ENCODE assay signal across 12 cellular contexts in the genomic region with DNA sequence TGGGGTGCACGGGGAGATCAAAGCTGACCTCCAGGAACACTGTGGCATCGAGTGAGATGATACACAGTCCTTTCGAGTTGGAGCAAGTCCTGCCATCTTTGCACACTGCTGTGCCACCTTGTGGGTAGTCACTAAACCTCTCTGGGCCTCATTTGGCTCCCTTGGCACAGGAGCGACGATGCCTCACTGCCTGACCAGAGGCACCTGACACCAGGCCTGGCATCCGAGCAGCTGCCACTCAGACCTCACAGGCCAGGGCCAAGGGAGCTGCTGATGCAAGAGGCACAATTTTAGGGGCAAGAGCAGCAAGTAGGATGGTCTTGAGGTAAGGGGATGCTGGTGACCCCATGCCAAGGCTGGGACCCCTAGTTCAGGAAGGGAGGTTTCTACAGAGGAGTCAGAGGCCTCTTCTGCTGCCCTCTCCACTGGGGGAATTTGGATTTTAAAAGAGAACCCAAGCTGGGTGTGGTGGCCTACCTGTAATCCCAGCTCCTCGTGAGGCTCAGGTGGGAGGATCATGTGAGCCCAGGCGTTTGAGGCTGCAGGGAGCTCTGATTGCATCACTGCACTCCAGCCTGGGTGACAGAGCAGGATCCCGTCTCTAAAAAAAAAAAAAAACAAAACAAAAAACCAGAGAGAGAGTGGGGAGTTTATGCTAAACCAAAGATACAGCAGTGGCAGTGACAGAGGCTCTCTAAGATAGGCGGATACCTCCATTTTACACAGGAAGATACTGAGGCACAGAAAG. TPM values are rescaled to one million over a fixed set of nuclear protein-coding genes. Genes with fewer than 3 reads are reported as not detected.
DNase-seq lines count a peak whose midpoint lies in the region; ATAC-seq, FAIRE-seq and TF ChIP-seq lines count a peak whose summit lies in the region.
"Had no signal": no experiment of that assay in that cellular context is flagged by ENCODE, and none has a peak within 500 bp of the region (broad histone marks: within the 10 kb centered on the region; RNA-seq: fewer than 3 reads in every experiment).

No MANE protein-coding gene starts in this region.

- CTCF ChIA-PET in A549 (lab: Yijun Ruan, JAX), result interaction anchor here (0.6 to 12.2 kb wide), 10 partner anchors 9 to 547 kb away, joined by 3 to 100 read pairs (median 4); no protein-coding TSS in a partner anchor
- CTCF ChIA-PET in IMR-90 (lab: Yijun Ruan, JAX), result interaction anchor here (1.3 kb wide), 1 partner anchor 46 kb away, joined by 5 read pairs; no protein-coding TSS in a partner anchor

- dilution Hi-C loops in IMR-90 (cut with HindIII; ENCODE audit: low sequenced_read_pairs, unreplicated experiment), result no loop called here

- peak overlapping the region; percentile 59 for H3K4me2 ChIP-seq in A549
- H3K4me2 ChIP-seq in IMR-90 (ENCODE audit: low read depth, low read length), result no peak overlapping the region

- DNase-seq in A549 (ENCODE audit: low read depth in 1 of 2, low spot score in 1 of 2) (no peak), IMR-90 (no peak), epithelial cell of esophagus (ENCODE audit: low read depth) (peak; percentile 87), pancreas (peak in 3 of 6 donors; percentile 60 to 65 (median 62)), NCI-H187 treated with DMSO at 0.1 percent for 48 hours (lab: John Stamatoyannopoulos, UW) (no peak), hypothalamus (lab: John Stamatoyannopoulos, UW) (no peak)
- DNase-seq: activated T-cell treated with anti-CD3 and anti-CD28 coated beads, Interleukin-2, amount 50 U/mL, for 4 hours; AML-193; MV-4-11; SJCRH30 had no signal

- FAIRE-seq in A549 (lab: Jason Lieb, UNC), result no peak
- FAIRE-seq in pancreas (lab: Jason Lieb, UNC), result no peak

- H3K9me3 ChIP-seq in A549 (no peaks in the 10 kb centered on the region), IMR-90 (ENCODE audit: control insufficient read depth, insufficient read depth, low read length) (no peaks in the 10 kb centered on the region), pancreas (no peaks in the 10 kb centered on the region)
- H3K9me3 ChIP-seq: SJCRH30 had no signal

- intact Hi-C loops in IMR-90 (cut with micrococcal nuclease), result no loop called here
- intact Hi-C loops in pancreas (cut with DNase I), result no loop called here

- H4K8ac ChIP-seq in IMR-90 (ENCODE audit: low read depth in 2 of 2, low read length in 2 of 2), result no peak overlapping the region

- no peaks in the 10 kb centered on the region for H3K79me1 ChIP-seq in IMR-90 (ENCODE audit: low read depth in 1 of 2, low read length in 2 of 2)

- H4K5ac ChIP-seq in IMR-90 (ENCODE audit: low read depth, low read length), result no peak overlapping the region

- WGBS in A549 (ENCODE audit: missing lambda C conversion rate), result 55% methylated on average over 10 of the region's 10 CpGs
- 100% methylated on average over 3 of the region's 10 CpGs; no CpG with 5 or more reads in 1 of the 2 experiments for WGBS in IMR-90 (ENCODE audit: extremely low coverage in 2 of 2, insufficient read length in 1 of 2), 2 experiments
- 31 to 41% methylated on average over 10 of the region's 10 CpGs for WGBS in pancreas, 2 donors

- in situ Hi-C loops in IMR-90 (cut with MboI; ENCODE audit: low sequenced_read_pairs), result no loop called here

- no peak overlapping the region for H3K4me3 ChIP-seq in A549
- H3K4me3 ChIP-seq in IMR-90 (ENCODE audit: insufficient read depth, low read depth, low read length), result no peak overlapping the region
- H3K4me3 ChIP-seq in epithelial cell of esophagus (ENCODE audit: low read length), result peak overlapping the region; percentile 69
- peak overlapping the region in 2 of 4 donors; percentile 63 to 66 for H3K4me3 ChIP-seq in pancreas
- H3K4me3 ChIP-seq: SJCRH30 had no signal

- no peak for TF ChIP-seq CTCF in A549 (IDR thresholded peaks at IDR 0.05)
- TF ChIP-seq CTCF in IMR-90 (conservative IDR thresholded peaks at IDR 0.05; ENCODE audit: low read depth, low read length), result no peak
- TF ChIP-seq CTCF in epithelial cell of esophagus (IDR thresholded peaks at IDR 0.05; ENCODE audit: insufficient read depth, low read depth, low read length, missing control alignments), result no peak
- TF ChIP-seq CTCF in pancreas (IDR thresholded peaks at IDR 0.05), result no peak

- no peak overlapping the region for H2BK15ac ChIP-seq in IMR-90 (ENCODE audit: low read depth, low read length)

- POLR2A ChIA-PET in A549 (lab: Yijun Ruan, JAX) (interaction anchor here (0.7 to 1.0 kb wide), 2 partner anchors 114 to 309 kb away, joined by 3 to 5 read pairs; partner anchors contain the start of gene KATNB1), IMR-90 (lab: Charles Lee; ENCODE audit: unreplicated experiment) (no interaction called here)

- 0 out of 2 replicates have a peak overlapping the region, but pooled peaks have one; percentile 40 for H2AK5ac ChIP-seq in IMR-90 (ENCODE audit: low read depth, low read length)

- TF ChIP-seq RAD21 in A549 (conservative IDR thresholded peaks at IDR 0.05 in 1 of 2, IDR thresholded peaks at IDR 0.05 in 1 of 2), result no peak
- TF ChIP-seq RAD21 in IMR-90 (IDR thresholded peaks at IDR 0.05; ENCODE audit: low read length), result no peak

- peak; percentile 3; a peak in 3 of 6 replicates for ATAC-seq in A549
- no peak for ATAC-seq in IMR-90 (ENCODE audit: low read depth)
- no peak for ATAC-seq in pancreas
- ATAC-seq in GM21717 (IDR thresholded peaks at IDR 0.05; ENCODE audit: unreplicated experiment), result no peak
- ATAC-seq in GM18909 (IDR thresholded peaks at IDR 0.05; ENCODE audit: poor library complexity, unreplicated experiment), result no peak
- ATAC-seq: activated T-cell treated with anti-CD3 and anti-CD28 coated beads, Interleukin-2, amount 50 U/mL, for 4 hours had no signal

- no peak overlapping the region for H3K23ac ChIP-seq in IMR-90 (ENCODE audit: low read depth, low read length)

- H2BK5ac ChIP-seq in IMR-90 (ENCODE audit: low read depth, low read length, poor library complexity, severe bottlenecking), result no peak overlapping the region

- H3K9me1 ChIP-seq in IMR-90 (ENCODE audit: insufficient read depth, low read length), result 0 out of 2 replicates have a peak, but pooled peaks cover 4% of the 10 kb centered on the region

- H2BK120ac ChIP-seq in IMR-90 (ENCODE audit: low read depth, low read length), result no peak overlapping the region

- H3K18ac ChIP-seq in IMR-90 (ENCODE audit: low read depth, low read length), result no peak overlapping the region

- H3K56ac ChIP-seq in IMR-90 (ENCODE audit: extremely low read depth, insufficient read depth, low read length), result no peak overlapping the region

- H3K27me3 ChIP-seq in IMR-90 (ENCODE audit: control insufficient read depth, insufficient read depth, low read length), result no peaks in the 10 kb centered on the region
- no peaks in the 10 kb centered on the region for H3K27me3 ChIP-seq in pancreas

- peaks cover 99% of the 10 kb centered on the region for H3K4me1 ChIP-seq in A549
- peaks cover 19% of the 10 kb centered on the region for H3K4me1 ChIP-seq in IMR-90 (ENCODE audit: control insufficient read depth, insufficient read depth, low read length)
- H3K4me1 ChIP-seq in pancreas, result peaks cover 31 to 44% (median 32%) of the 10 kb centered on the region in 3 donors
- H3K4me1 ChIP-seq: SJCRH30 had no signal

- no peak overlapping the region for H4K91ac ChIP-seq in IMR-90 (ENCODE audit: insufficient read depth, low read depth, low read length)

- H3K14ac ChIP-seq in IMR-90 (replicated peaks; ENCODE audit: low read depth, low read length), result no peak overlapping the region

- H3K36me3 ChIP-seq in IMR-90 (ENCODE audit: control insufficient read depth, insufficient read depth, low read length), result no peaks in the 10 kb centered on the region
- H3K36me3 ChIP-seq in pancreas, result no peaks in the 10 kb centered on the region
- H3K36me3 ChIP-seq: SJCRH30 had no signal

- H2BK20ac ChIP-seq in IMR-90 (ENCODE audit: low read depth, low read length), result no peak overlapping the region

- no TSS peak for BruUV-seq in IMR-90 (replicated peaks; lab: Mats Ljungman, UMichigan)

- no peaks in the 10 kb centered on the region for H4K20me1 ChIP-seq in IMR-90 (ENCODE audit: insufficient read depth, low read length)

- TF ChIP-seq EP300 in A549 (IDR thresholded peaks at IDR 0.05), result no peak; a peak in 1 of 5 replicates

- no peak overlapping the region for H2AFZ ChIP-seq in IMR-90 (replicated peaks; ENCODE audit: low read length, poor library complexity)

- no peak overlapping the region for H2AK9ac ChIP-seq in IMR-90 (replicated peaks; ENCODE audit: low read depth, low read length, poor library complexity)

- H3K27ac ChIP-seq in A549, result peak overlapping the region; percentile 91 to 98
- no peak overlapping the region for H3K27ac ChIP-seq in IMR-90 (ENCODE audit: insufficient read depth, low read length)
- H3K27ac ChIP-seq in pancreas, result peak overlapping the region in 3 of 4 donors; percentile 33 to 95 (median 95)
- H3K27ac ChIP-seq: SJCRH30 had no signal

- no peak overlapping the region for H3K4ac ChIP-seq in IMR-90 (ENCODE audit: low read depth, low read length)

- no peak overlapping the region for H3K9ac ChIP-seq in IMR-90 (ENCODE audit: low read depth, low read length)

- TF ChIP-seq POLR2A in A549 (IDR thresholded peaks at IDR 0.05; ENCODE audit: low read length) (no peak), IMR-90 (IDR thresholded peaks at IDR 0.05; ENCODE audit: low read depth, low read length) (no peak)

TF ChIP-seq in IMR-90, 13 proteins besides CTCF, POLR2A, EP300 and RAD21 (continues in another document):
- peak; percentile 72 for TF ChIP-seq CEBPB (IDR thresholded peaks at IDR 0.05; ENCODE audit: low read depth, low read length)

RNA-seq across cellular contexts. Expression of gene ADGRG1, which starts 6.7 kb away (rescaled TPM):
- 28.3 and 37.7 TPM in 2 replicates for polyA plus RNA-seq in A549 (2011; rRNA removed)
- polyA plus RNA-seq in A549 (2012; cell fraction: cytosol; rRNA removed), result 46.7 and 66.1 TPM in 2 replicates
- polyA plus RNA-seq in A549 (2012; cell fraction: nucleus; rRNA removed), result 102 and 106 TPM in 2 replicates
- polyA plus RNA-seq in A549 (2017; fragmentation: RNase III; extraction: RNeasy Plus Mini Kit Qiagen cat#74134 plus additional on column Dnase treatment), result 91.8 to 142 TPM (median 130 TPM) in 3 replicates
- 31.9 and 33.7 TPM in 2 replicates for polyA minus RNA-seq in A549 (2011; rRNA and poly(A)+ RNA removed)
- 0.83 and 0.90 TPM in 2 replicates for total RNA-seq in IMR-90 (2012; rRNA removed)
- 7.0 and 8.4 TPM in 2 replicates for polyA plus RNA-seq in IMR-90 (2012; rRNA removed)
- polyA plus RNA-seq in IMR-90 (2012; cell fraction: cytosol; rRNA removed), result 7.1 and 9.4 TPM in 2 replicates
- 7.6 and 14.1 TPM in 2 replicates for polyA plus RNA-seq in IMR-90 (2012; cell fraction: nucleus; rRNA removed; ENCODE audit: low replicate concordance)
- total RNA-seq in pancreas, result 100 to 1,000 TPM in 1 of 6 donors, 10 to 100 TPM in 5; 51.3 to 102 (median 94.0) TPM
- 10 to 100 TPM; 36.4 to 47.6 TPM for polyA plus RNA-seq in pancreas

RNA-seq across cellular contexts. Expression of gene ADGRG3, which starts 46.4 kb away (rescaled TPM):
- 0.45 and 0.77 TPM in 2 replicates for polyA plus RNA-seq in A549 (2011; rRNA removed)
- polyA plus RNA-seq in A549 (2012; cell fraction: cytosol; rRNA removed), result 0.17 and 0.22 TPM in 2 replicates
- polyA plus RNA-seq in A549 (2012; cell fraction: nucleus; rRNA removed), result 0.70 and 0.87 TPM in 2 replicates
- 0.17 to 0.34 TPM (median 0.25 TPM) in 3 replicates for polyA plus RNA-seq in A549 (2017; fragmentation: RNase III; extraction: RNeasy Plus Mini Kit Qiagen cat#74134 plus additional on column Dnase treatment)
- 0.41 and 1.2 TPM in 2 replicates for polyA minus RNA-seq in A549 (2011; rRNA and poly(A)+ RNA removed)
- total RNA-seq in IMR-90 (2012; rRNA removed), result not detected in 2 replicates
- not detected in 2 replicates for polyA plus RNA-seq in IMR-90 (2012; rRNA removed)
- not detected in 2 replicates for polyA plus RNA-seq in IMR-90 (2012; cell fraction: cytosol; rRNA removed)
- not detected in 2 replicates for polyA plus RNA-seq in IMR-90 (2012; cell fraction: nucleus; rRNA removed; ENCODE audit: low replicate concordance)
- under 1 TPM; 0.14 to 0.73 (median 0.34) TPM for total RNA-seq in pancreas
- polyA plus RNA-seq in pancreas, result under 1 TPM; 0.80 to 0.84 TPM
- total RNA-seq: activated T-cell treated with anti-CD3 and anti-CD28 coated beads, Interleukin-2, amount 50 U/mL, for 4 hours; SJCRH30 had no signal

Comparison
In these comparisons a context has a peak if more than half of its experiments do, and no peak if none do; other contexts are left out.
1. ATAC-seq: peak in A549 (2 of 2); none in IMR-90 (single experiment), pancreas (0 of 4), GM21717 (single experiment) and GM18909 (single experiment).